Comparison of ENCODE assay signal across 1 cellular context in the genomic region with DNA sequence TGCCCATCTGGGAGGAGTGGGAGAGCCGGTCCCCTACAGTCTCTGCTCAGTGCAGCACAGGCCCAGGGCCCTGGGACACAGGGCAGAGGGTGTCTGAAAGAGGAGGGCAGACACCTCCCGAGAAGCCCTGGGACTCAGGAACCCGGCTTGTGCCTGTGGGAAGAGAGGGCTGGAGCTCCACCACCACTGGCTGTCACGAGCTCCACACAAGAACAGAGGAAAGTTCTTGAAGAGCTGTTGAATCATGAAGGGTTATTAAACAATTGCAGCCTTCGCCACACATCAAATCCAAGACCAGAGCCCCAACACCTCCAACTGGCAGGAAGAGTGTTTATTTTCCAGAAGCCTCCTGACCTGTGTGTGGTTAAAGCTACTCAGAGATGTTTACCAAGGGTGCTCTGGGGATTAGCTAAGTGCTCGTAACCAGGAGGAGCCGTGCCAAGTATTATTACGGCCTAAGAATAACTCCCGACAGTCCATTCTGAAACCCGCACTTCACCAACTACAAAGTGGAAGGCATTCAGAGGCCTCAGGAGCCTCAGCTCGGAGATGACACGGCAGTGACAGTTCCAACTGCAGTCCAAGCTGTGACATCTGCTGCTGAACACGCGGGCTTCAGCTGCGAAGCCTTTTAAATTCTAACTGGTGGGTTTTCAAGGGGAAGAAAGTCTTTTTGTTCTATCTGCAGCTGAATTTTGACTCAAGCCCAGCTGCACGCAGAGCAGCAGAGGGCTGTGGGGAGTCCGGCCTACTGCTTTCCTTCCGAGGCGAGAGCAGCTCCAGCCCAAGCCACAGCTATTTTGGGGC.
TF ChIP-seq lines count a peak whose summit lies in the region.

No MANE protein-coding gene starts in this region.

TF ChIP-seq in HEK293, 187 proteins besides CTCF, POLR2A, EP300 and RAD21 (continued from another document):
- TF ChIP-seq ZBTB1 (tag by site-specific recombination; IDR thresholded peaks at IDR 0.05) = 0 out of 2 replicates have a peak, but pooled peaks have one; percentile 30
- TF ChIP-seq REPIN1 (tag by site-specific recombination; IDR thresholded peaks at IDR 0.05; ENCODE audit: low read depth) = peak; percentile 60; the same call in 1 of the 2 replicates
- peak; percentile 94 for TF ChIP-seq WT1 (tag by site-specific recombination; IDR thresholded peaks at IDR 0.05)
- peak; percentile 54; the same call in 1 of the 2 replicates for TF ChIP-seq ZNF2 (tag by site-specific recombination; IDR thresholded peaks at IDR 0.05)
- peak; percentile 70 for TF ChIP-seq ZNF76 (tag by site-specific recombination; IDR thresholded peaks at IDR 0.05; ENCODE audit: borderline replicate concordance, low read depth)
- TF ChIP-seq ZFP37 (tag by site-specific recombination; IDR thresholded peaks at IDR 0.05) = no peak
- peak; percentile 86; the same call in 1 of the 2 replicates for TF ChIP-seq ZNF561 (tag by site-specific recombination; IDR thresholded peaks at IDR 0.05; ENCODE audit: borderline replicate concordance)
- peak; percentile 89; the same call in 1 of the 2 replicates for TF ChIP-seq BCL11A (tag by site-specific recombination; IDR thresholded peaks at IDR 0.05; ENCODE audit: low read depth)
- TF ChIP-seq ZNF560 (tag by site-specific recombination; IDR thresholded peaks at IDR 0.05; ENCODE audit: borderline replicate concordance) = no peak
- TF ChIP-seq, protein P1, sequence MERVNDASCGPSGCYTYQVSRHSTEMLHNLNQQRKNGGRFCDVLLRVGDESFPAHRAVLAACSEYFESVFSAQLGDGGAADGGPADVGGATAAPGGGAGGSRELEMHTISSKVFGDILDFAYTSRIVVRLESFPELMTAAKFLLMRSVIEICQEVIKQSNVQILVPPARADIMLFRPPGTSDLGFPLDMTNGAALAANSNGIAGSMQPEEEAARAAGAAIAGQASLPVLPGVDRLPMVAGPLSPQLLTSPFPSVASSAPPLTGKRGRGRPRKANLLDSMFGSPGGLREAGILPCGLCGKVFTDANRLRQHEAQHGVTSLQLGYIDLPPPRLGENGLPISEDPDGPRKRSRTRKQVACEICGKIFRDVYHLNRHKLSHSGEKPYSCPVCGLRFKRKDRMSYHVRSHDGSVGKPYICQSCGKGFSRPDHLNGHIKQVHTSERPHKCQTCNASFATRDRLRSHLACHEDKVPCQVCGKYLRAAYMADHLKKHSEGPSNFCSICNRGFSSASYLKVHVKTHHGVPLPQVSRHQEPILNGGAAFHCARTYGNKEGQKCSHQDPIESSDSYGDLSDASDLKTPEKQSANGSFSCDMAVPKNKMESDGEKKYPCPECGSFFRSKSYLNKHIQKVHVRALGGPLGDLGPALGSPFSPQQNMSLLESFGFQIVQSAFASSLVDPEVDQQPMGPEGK (tag by site-specific recombination; IDR thresholded peaks at IDR 0.05) = peak; percentile 59; the same call in 1 of the 2 replicates
- TF ChIP-seq ZNF24 (tag by site-specific recombination; IDR thresholded peaks at IDR 0.05) = peak; percentile 72; the same call in 1 of the 2 replicates
- peak; percentile 89; the same call in 1 of the 2 replicates for TF ChIP-seq ZNF394 (tag by site-specific recombination; IDR thresholded peaks at IDR 0.05; ENCODE audit: borderline replicate concordance)
- TF ChIP-seq, protein P2, sequence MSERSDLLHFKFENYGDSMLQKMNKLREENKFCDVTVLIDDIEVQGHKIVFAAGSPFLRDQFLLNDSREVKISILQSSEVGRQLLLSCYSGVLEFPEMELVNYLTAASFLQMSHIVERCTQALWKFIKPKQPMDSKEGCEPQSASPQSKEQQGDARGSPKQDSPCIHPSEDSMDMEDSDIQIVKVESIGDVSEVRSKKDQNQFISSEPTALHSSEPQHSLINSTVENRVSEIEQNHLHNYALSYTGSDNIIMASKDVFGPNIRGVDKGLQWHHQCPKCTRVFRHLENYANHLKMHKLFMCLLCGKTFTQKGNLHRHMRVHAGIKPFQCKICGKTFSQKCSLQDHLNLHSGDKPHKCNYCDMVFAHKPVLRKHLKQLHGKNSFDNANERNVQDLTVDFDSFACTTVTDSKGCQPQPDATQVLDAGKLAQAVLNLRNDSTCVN (tag by site-specific recombination; optimal IDR thresholded peaks at IDR 0.05) = peak; percentile 44
- TF ChIP-seq GLI2 (tag by site-specific recombination; IDR thresholded peaks at IDR 0.05; ENCODE audit: borderline replicate concordance, low read depth) = peak; percentile 91
- no peak for TF ChIP-seq ZNF175 (tag by site-specific recombination; IDR thresholded peaks at IDR 0.05)
- TF ChIP-seq, protein P3, sequence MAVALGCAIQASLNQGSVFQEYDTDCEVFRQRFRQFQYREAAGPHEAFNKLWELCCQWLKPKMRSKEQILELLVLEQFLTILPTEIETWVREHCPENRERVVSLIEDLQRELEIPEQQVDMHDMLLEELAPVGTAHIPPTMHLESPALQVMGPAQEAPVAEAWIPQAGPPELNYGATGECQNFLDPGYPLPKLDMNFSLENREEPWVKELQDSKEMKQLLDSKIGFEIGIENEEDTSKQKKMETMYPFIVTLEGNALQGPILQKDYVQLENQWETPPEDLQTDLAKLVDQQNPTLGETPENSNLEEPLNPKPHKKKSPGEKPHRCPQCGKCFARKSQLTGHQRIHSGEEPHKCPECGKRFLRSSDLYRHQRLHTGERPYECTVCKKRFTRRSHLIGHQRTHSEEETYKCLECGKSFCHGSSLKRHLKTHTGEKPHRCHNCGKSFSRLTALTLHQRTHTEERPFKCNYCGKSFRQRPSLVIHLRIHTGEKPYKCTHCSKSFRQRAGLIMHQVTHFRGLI (tag by site-specific recombination; IDR thresholded peaks at IDR 0.05) = peak; percentile 37; the same call in 1 of the 2 replicates
